ENCODE assay signal across 2 cellular contexts in genomic region chr12:53378705-53379388, GRCh38.
TF ChIP-seq lines count a peak whose summit lies in the region.

No MANE protein-coding gene starts in this region.

TF ChIP-seq in WTC11, 78 proteins besides CTCF, POLR2A, EP300 and RAD21 (continued from another document):
- TF ChIP-seq NR1H2 (CRISPR knock-in tag; IDR thresholded peaks at IDR 0.05) (no peak), NFATC4 (CRISPR knock-in tag; IDR thresholded peaks at IDR 0.05) (no peak), ZBTB43 (CRISPR knock-in tag; IDR thresholded peaks at IDR 0.05) (no peak), RELA (CRISPR knock-in tag; IDR thresholded peaks at IDR 0.05; ENCODE audit: borderline replicate concordance) (no peak), ETV6 (CRISPR knock-in tag; IDR thresholded peaks at IDR 0.05) (no peak), PRDM15 (CRISPR knock-in tag; IDR thresholded peaks at IDR 0.05) (peak; percentile 53; the same call in 1 of the 2 replicates), CDX4 (CRISPR knock-in tag; IDR thresholded peaks at IDR 0.05; ENCODE audit: borderline replicate concordance) (no peak), E2F1 (CRISPR knock-in tag; IDR thresholded peaks at IDR 0.05) (no peak), TEAD1 (CRISPR knock-in tag; IDR thresholded peaks at IDR 0.05) (no peak)

TF ChIP-seq in HepG2, 621 proteins besides CTCF, POLR2A, EP300 and RAD21 (continued from another document and continues in another):
- no peak for TF ChIP-seq KIAA2018 (CRISPR knock-in tag; IDR thresholded peaks at IDR 0.05; ENCODE audit: borderline replicate concordance)
- TF ChIP-seq ZNF850 (CRISPR knock-in tag; conservative IDR thresholded peaks at IDR 0.05), result no peak
- TF ChIP-seq ZNF547 (CRISPR knock-in tag; IDR thresholded peaks at IDR 0.05), result no peak
- no peak for TF ChIP-seq NR2F6 (IDR thresholded peaks at IDR 0.05)
- TF ChIP-seq NR2F6 (CRISPR knock-in tag; IDR thresholded peaks at IDR 0.05), result no peak
- TF ChIP-seq NFKBIZ (CRISPR knock-in tag; IDR thresholded peaks at IDR 0.05), result no peak
- TF ChIP-seq ZSCAN29 (CRISPR knock-in tag; conservative IDR thresholded peaks at IDR 0.05), result no peak
- TF ChIP-seq ZNF136 (CRISPR knock-in tag; IDR thresholded peaks at IDR 0.05; ENCODE audit: low read depth), result no peak
- TF ChIP-seq ZNF230 (CRISPR knock-in tag; IDR thresholded peaks at IDR 0.05), result 0 out of 2 replicates have a peak, but pooled peaks have one; percentile 42
- peak; percentile 39; the same call in 1 of the 2 replicates for TF ChIP-seq RBFOX2 (IDR thresholded peaks at IDR 0.05; ENCODE audit: low read depth, low read length)
- TF ChIP-seq ARNT2 (CRISPR knock-in tag; IDR thresholded peaks at IDR 0.05; ENCODE audit: low read depth), result no peak
- TF ChIP-seq HMGXB4 (CRISPR knock-in tag; IDR thresholded peaks at IDR 0.05; ENCODE audit: borderline replicate concordance in 1 of 2, low read depth in 1 of 2), result 0 out of 4 replicates have a peak, but pooled peaks of 1 of the 2 experiments have one; percentile 0
- no peak for TF ChIP-seq ZHX2 (IDR thresholded peaks at IDR 0.05; ENCODE audit: low read depth)
- no peak for TF ChIP-seq ZHX2 (CRISPR knock-in tag; IDR thresholded peaks at IDR 0.05; ENCODE audit: borderline replicate concordance)
- TF ChIP-seq ZNF225 (CRISPR knock-in tag; IDR thresholded peaks at IDR 0.05), result no peak
- TF ChIP-seq CHD4 (IDR thresholded peaks at IDR 0.05; ENCODE audit: borderline replicate concordance, low read length), result peak; percentile 38; the same call in 1 of the 2 replicates
- TF ChIP-seq CCDC6 (CRISPR knock-in tag; IDR thresholded peaks at IDR 0.05), result no peak
- TF ChIP-seq BRD4 (CRISPR knock-in tag; IDR thresholded peaks at IDR 0.05), result 0 out of 2 replicates have a peak, but pooled peaks have one; percentile 45
- TF ChIP-seq AHR (CRISPR knock-in tag; IDR thresholded peaks at IDR 0.05), result no peak
- no peak for TF ChIP-seq ZBTB34 (CRISPR knock-in tag; IDR thresholded peaks at IDR 0.05)
- TF ChIP-seq PAF1 (CRISPR knock-in tag; IDR thresholded peaks at IDR 0.05), result no peak
- no peak for TF ChIP-seq U2AF2 (IDR thresholded peaks at IDR 0.05; ENCODE audit: low read depth, low read length)
- no peak; the same call in 1 of the 2 replicates for TF ChIP-seq ZNF574 (CRISPR knock-in tag; IDR thresholded peaks at IDR 0.05)
- TF ChIP-seq RFX1 (IDR thresholded peaks at IDR 0.05), result no peak
- TF ChIP-seq ZNF652 (CRISPR knock-in tag; IDR thresholded peaks at IDR 0.05; ENCODE audit: borderline replicate concordance, low read depth), result no peak
- no peak for TF ChIP-seq TOPORS (CRISPR knock-in tag; IDR thresholded peaks at IDR 0.05)
- no peak for TF ChIP-seq RARA (CRISPR knock-in tag; IDR thresholded peaks at IDR 0.05)
- peak; percentile 48; the same call in 1 of the 2 replicates for TF ChIP-seq ZNF784 (CRISPR knock-in tag; IDR thresholded peaks at IDR 0.05; ENCODE audit: borderline replicate concordance)
